Comparison of ENCODE assay signal across 8 cellular contexts in the genomic region with DNA sequence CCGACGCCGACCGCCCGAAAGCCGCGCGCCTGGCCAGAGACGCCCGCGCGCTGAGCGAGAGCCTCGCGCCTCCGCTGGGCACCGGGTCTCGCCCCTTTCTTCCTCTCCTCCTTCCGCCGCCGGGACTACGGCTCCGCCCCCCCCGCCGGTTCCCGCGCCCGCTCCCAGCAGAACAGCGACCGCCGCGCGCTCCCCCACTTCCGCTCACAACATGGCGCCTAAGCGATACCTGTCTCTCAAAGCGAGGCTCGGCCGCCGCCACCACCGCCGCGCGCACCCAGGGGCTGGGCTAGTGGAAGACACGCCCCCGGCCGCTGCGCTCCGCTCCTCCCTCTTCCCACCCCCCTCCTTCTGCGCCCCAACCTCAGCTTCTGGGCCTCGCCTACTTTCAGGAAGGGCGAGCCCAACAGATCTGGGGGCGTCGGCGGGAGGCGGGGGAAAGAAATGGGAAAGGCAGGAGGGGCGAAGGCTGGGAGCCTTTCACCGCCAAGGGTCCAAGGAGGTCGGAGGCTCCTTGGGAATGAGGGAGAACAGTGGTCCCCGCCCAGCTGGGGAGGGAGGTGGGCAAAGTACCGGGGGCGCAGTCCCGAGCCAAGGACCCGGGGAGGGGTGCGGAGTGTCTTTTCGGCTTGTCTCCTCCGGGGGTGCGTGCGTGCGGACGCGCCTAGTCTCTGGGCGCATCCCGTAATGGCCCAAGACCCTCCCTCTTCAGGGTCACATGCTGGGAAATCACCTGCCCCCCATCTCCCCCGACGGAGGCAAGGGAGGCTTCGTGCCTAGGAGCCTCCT. TPM values are rescaled to one million over a fixed set of nuclear protein-coding genes. Genes with fewer than 3 reads are reported as not detected.
A peak's percentile ranks its signal among the peaks of the same experiment; 100 is the strongest.
DNase-seq lines count a peak whose midpoint lies in the region; ATAC-seq and TF ChIP-seq lines count a peak whose summit lies in the region.

A gene (minus strand): TSS at position 100 of the 789 bp plus-strand sequence. CDS start 277 bp downstream, outside the sequence.

- DNase-seq in DMS153 treated with DMSO at 0.1 percent for 48 hours (lab: John Stamatoyannopoulos, UW; ENCODE audit: unreplicated experiment) (peak; percentile 48), KBM-7 (peak; percentile 94)
- peak; percentile 87 for DNase-seq in activated T-cell treated with anti-CD3 and anti-CD28 coated beads, Interleukin-2, amount 50 U/mL, for 4 hours
- peak; percentile 71 for DNase-seq in stimulated activated CD8-positive, alpha-beta memory T cell treated with anti-CD3 and anti-CD28 coated beads, Interleukin-7, amount 100 ng/mL, for 24 hours (ENCODE audit: low read depth)

- in situ Hi-C loops in KBM-7 (cut with MboI; ENCODE audit: low pct_unique_long_range_greater_than_20kb, low sequenced_read_pairs): loop anchor here (25.0 kb wide), 1 partner anchor 170 kb away; no protein-coding TSS in a partner anchor

- H3K4me1 ChIP-seq in muscle layer of duodenum (ENCODE audit: control insufficient read depth in 1 of 2, insufficient read depth in 2 of 2, low read length in 2 of 2): peaks cover 6 to 8% of the 10 kb centered on the region in 2 donors

- peak within 1 kb of the TSS; percentile 66 to 77 for H3K4me3 ChIP-seq in muscle layer of duodenum (ENCODE audit: low read depth in 1 of 2, low read length in 2 of 2)

- peaks cover 12% of the 10 kb centered on the region for H3K4me1 Mint-ChIP-seq in activated T-cell treated with anti-CD3 and anti-CD28 coated beads, Interleukin-2, amount 50 U/mL, for 4 hours (ENCODE audit: low read depth)

- no peaks in the 10 kb centered on the region for H3K9me3 Mint-ChIP-seq in activated T-cell treated with anti-CD3 and anti-CD28 coated beads, Interleukin-2, amount 50 U/mL, for 4 hours

- H3K27ac ChIP-seq in muscle layer of duodenum (ENCODE audit: low read length): peak within 1 kb of the TSS; percentile 94

- H3K4me3 Mint-ChIP-seq in activated T-cell treated with anti-CD3 and anti-CD28 coated beads, Interleukin-2, amount 50 U/mL, for 4 hours: peak within 1 kb of the TSS; percentile 94

- H3K36me3 ChIP-seq in muscle layer of duodenum (ENCODE audit: control insufficient read depth in 1 of 2, insufficient read depth in 2 of 2, low read length in 2 of 2): no peaks in the 10 kb centered on the region

- H3K9me3 ChIP-seq in muscle layer of duodenum (ENCODE audit: control insufficient read depth in 1 of 2, low read length in 2 of 2): no peaks in the 10 kb centered on the region

- H3K27me3 Mint-ChIP-seq in activated T-cell treated with anti-CD3 and anti-CD28 coated beads, Interleukin-2, amount 50 U/mL, for 4 hours (ENCODE audit: low read depth): no peaks in the 10 kb centered on the region

- peaks cover 1% of the 10 kb centered on the region for H3K36me3 Mint-ChIP-seq in activated T-cell treated with anti-CD3 and anti-CD28 coated beads, Interleukin-2, amount 50 U/mL, for 4 hours (ENCODE audit: insufficient read depth)

- peak; percentile 86 for ATAC-seq in GM21576 (IDR thresholded peaks at IDR 0.05; ENCODE audit: unreplicated experiment)
- ATAC-seq in activated T-cell treated with anti-CD3 and anti-CD28 coated beads, Interleukin-2, amount 50 U/mL, for 4 hours: peak; percentile 86 to 88
- ATAC-seq in esophagus mucosa: peak; percentile 98

- no peaks in the 10 kb centered on the region for H3K27me3 ChIP-seq in muscle layer of duodenum (ENCODE audit: low read depth, low read length)

TF ChIP-seq in PFSK-1, 5 proteins besides CTCF, POLR2A, EP300 and RAD21:
- TF ChIP-seq FOXP2 (optimal IDR thresholded peaks at IDR 0.05; ENCODE audit: borderline replicate concordance, extremely low read depth, extremely low read length, insufficient read depth): peak; percentile 60
- peak; percentile 45; the same call in 1 of the 2 replicates for TF ChIP-seq POLR2AphosphoS5 (IDR thresholded peaks at IDR 0.05; ENCODE audit: low read depth, low read length)
- no peak; the same call in 1 of the 2 replicates for TF ChIP-seq TAF1 (IDR thresholded peaks at IDR 0.05; ENCODE audit: borderline replicate concordance, insufficient read depth, low read length)
TF ChIP-seq in PFSK-1: peak in this region for 2.

RNA-seq across cellular contexts. Expression of the gene that starts here (rescaled TPM):
- polyA plus RNA-seq in PFSK-1 (2012; ENCODE audit: insufficient read length, low read depth): 15.0 TPM
- 10 to 100 TPM; 51.7 to 56.9 (median 54.2) TPM for total RNA-seq in activated T-cell treated with anti-CD3 and anti-CD28 coated beads, Interleukin-2, amount 50 U/mL, for 4 hours
- total RNA-seq in esophagus mucosa: 18.9 TPM

Comparison
In these comparisons a context has a peak if more than half of its experiments do, and no peak if none do; other contexts are left out.
1. Peak in every context shown above with its lines: DNase-seq, ATAC-seq, H3K4me3 ChIP-seq and H3K27ac ChIP-seq.